In the genomic region with DNA sequence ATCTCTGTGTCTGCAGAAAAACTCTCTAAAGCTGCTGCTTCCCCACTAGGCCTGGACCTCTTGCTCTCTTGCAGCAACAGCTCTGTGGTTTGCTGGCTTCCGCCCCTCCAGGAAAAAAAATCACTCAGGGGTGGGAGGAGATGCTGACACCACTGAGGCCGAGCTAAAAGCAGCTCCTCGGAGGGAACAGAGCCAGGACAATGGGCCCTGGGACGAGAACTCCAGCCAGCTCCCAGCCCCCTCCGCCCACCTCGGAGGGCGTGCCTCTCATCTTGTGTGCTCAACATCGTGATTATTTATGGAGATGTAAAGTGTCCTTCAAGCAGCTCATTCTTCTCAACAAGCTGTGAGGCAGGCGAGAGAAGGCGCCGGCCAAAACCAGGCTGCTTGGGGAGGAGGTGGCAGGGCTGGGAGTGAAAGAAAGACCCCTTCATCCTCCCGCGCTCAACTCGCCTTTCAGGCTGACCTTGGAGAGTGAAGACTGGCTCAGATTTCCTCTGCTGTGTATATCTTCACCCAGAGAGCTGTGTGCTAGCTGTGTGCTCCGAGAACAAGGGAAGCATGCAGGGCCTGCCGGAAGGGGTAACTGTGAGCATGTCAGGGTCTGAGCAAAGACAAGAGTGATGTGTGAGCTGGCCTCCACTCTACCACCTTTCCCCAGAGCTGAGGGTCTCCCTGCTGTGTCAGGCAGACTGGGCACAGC, we compare ENCODE assay signal across 10 cellular contexts. TPM values are rescaled to one million over a fixed set of nuclear protein-coding genes. Genes with fewer than 3 reads are reported as not detected.
DNase-seq lines count a peak whose midpoint lies in the region; ATAC-seq lines count a peak whose summit lies in the region.
"Had no signal": no experiment of that assay in that cellular context is flagged by ENCODE, and none has a peak within 500 bp of the region (broad histone marks: within the 10 kb centered on the region; RNA-seq: fewer than 3 reads in every experiment).

No MANE protein-coding gene starts in this region.

- peak; percentile 21 for DNase-seq in activated T-cell treated with anti-CD3 and anti-CD28 coated beads, Interleukin-2, amount 50 U/mL, for 1 hour
- DNase-seq in activated T-cell treated with anti-CD3 and anti-CD28 coated beads for 4 hours, result no peak
- peak; percentile 74 for DNase-seq in RPMI7951 (ENCODE audit: low read depth)
- peak in 1 of 3 experiments; percentile 1 for DNase-seq in effector memory CD8-positive, alpha-beta T cell
- no peak for DNase-seq in stimulated activated effector memory CD8-positive, alpha-beta T cell treated with anti-CD3 and anti-CD28 coated beads, Interleukin-12 subunit alpha, Interleukin-12 subunit beta, amount 100 ng/mL, for 72 hours (ENCODE audit: low spot score in 2 of 2)
- no peak for DNase-seq in activated effector memory CD4-positive, alpha-beta T cell treated with Interleukin-2 at 50 U/mL for 16 hours
- no peak for DNase-seq in H4 (ENCODE audit: low spot score)
- no peak for DNase-seq in cortex of kidney (lab: John Stamatoyannopoulos, UW)
- DNase-seq: lower lobe of right lung had no signal

- H3K4me1 Mint-ChIP-seq in effector memory CD8-positive, alpha-beta T cell (ENCODE audit: low read depth in 2 of 2), result peaks cover 7 to 19% of the 10 kb centered on the region in 2 donors
- peaks cover 16% of the 10 kb centered on the region for H3K4me1 Mint-ChIP-seq in stimulated activated effector memory CD8-positive, alpha-beta T cell treated with anti-CD3 and anti-CD28 coated beads, Interleukin-12 subunit alpha, Interleukin-12 subunit beta, amount 100 ng/mL, for 72 hours

- peak overlapping the region; percentile 57 to 61 for H3K4me3 Mint-ChIP-seq in effector memory CD8-positive, alpha-beta T cell
- H3K4me3 Mint-ChIP-seq in stimulated activated effector memory CD8-positive, alpha-beta T cell treated with anti-CD3 and anti-CD28 coated beads, Interleukin-12 subunit alpha, Interleukin-12 subunit beta, amount 100 ng/mL, for 72 hours, result peak overlapping the region; percentile 26

- H3K27me3 Mint-ChIP-seq in effector memory CD8-positive, alpha-beta T cell, result peaks cover 7 to 10% of the 10 kb centered on the region in 2 donors

- H3K9me3 Mint-ChIP-seq in effector memory CD8-positive, alpha-beta T cell, result no peaks in the 10 kb centered on the region
- H3K9me3 Mint-ChIP-seq in stimulated activated effector memory CD8-positive, alpha-beta T cell treated with anti-CD3 and anti-CD28 coated beads, Interleukin-12 subunit alpha, Interleukin-12 subunit beta, amount 100 ng/mL, for 72 hours, result no peaks in the 10 kb centered on the region

- H3K36me3 Mint-ChIP-seq in effector memory CD8-positive, alpha-beta T cell (ENCODE audit: insufficient read depth), result no peaks in the 10 kb centered on the region
- H3K36me3 Mint-ChIP-seq in stimulated activated effector memory CD8-positive, alpha-beta T cell treated with anti-CD3 and anti-CD28 coated beads, Interleukin-12 subunit alpha, Interleukin-12 subunit beta, amount 100 ng/mL, for 72 hours, result no peaks in the 10 kb centered on the region

- peak overlapping the region; percentile 61 to 81 for H3K27ac Mint-ChIP-seq in effector memory CD8-positive, alpha-beta T cell
- H3K27ac Mint-ChIP-seq in stimulated activated effector memory CD8-positive, alpha-beta T cell treated with anti-CD3 and anti-CD28 coated beads, Interleukin-12 subunit alpha, Interleukin-12 subunit beta, amount 100 ng/mL, for 72 hours, result peak overlapping the region; percentile 57

- peak; percentile 44 for ATAC-seq in effector memory CD8-positive, alpha-beta T cell (replicated peaks)
- ATAC-seq in stimulated activated effector memory CD8-positive, alpha-beta T cell treated with anti-CD3 and anti-CD28 coated beads, Interleukin-12 subunit alpha, Interleukin-12 subunit beta, amount 100 ng/mL, for 72 hours, result peak; percentile 45

RNA-seq across cellular contexts. Expression of gene LRFN2, which starts 53.6 kb away (rescaled TPM):
- not detected in 2 replicates for total RNA-seq in RPMI7951 (2014; rRNA removed; shearing (Covaris generic))
- total RNA-seq in H4 (2014; rRNA removed; shearing (Covaris generic)), result not detected in 2 replicates
- total RNA-seq: lower lobe of right lung, pulmonary artery endothelial cell had no signal

Comparison
In these comparisons a context has a peak if more than half of its experiments do, and no peak if none do; other contexts are left out.
1. DNase-seq: peak in activated T-cell treated with anti-CD3 and anti-CD28 coated beads, Interleukin-2, amount 50 U/mL, for 1 hour (single experiment) and RPMI7951 (single experiment); none in activated T-cell treated with anti-CD3 and anti-CD28 coated beads for 4 hours (single experiment), stimulated activated effector memory CD8-positive, alpha-beta T cell treated with anti-CD3 and anti-CD28 coated beads, Interleukin-12 subunit alpha, Interleukin-12 subunit beta, amount 100 ng/mL, for 72 hours (0 of 2), activated effector memory CD4-positive, alpha-beta T cell treated with Interleukin-2 at 50 U/mL for 16 hours (single experiment), H4 (single experiment) and cortex of kidney (single experiment).